13 cellular contexts compared by ENCODE assay signal in genomic region chr16:4915226-4915761, GRCh38. TPM values are rescaled to one million over a fixed set of nuclear protein-coding genes. Genes with fewer than 3 reads are reported as not detected.
A peak's percentile ranks its signal among the peaks of the same experiment; 100 is the strongest.
DNase-seq lines count a peak whose midpoint lies in the region; ATAC-seq and TF ChIP-seq lines count a peak whose summit lies in the region.
"Had no signal": no experiment of that assay in that cellular context is flagged by ENCODE, and none has a peak within 500 bp of the region (broad histone marks: within the 10 kb centered on the region; RNA-seq: fewer than 3 reads in every experiment).

No MANE protein-coding gene starts in this region.

- no peaks in the 10 kb centered on the region for H3K36me3 ChIP-seq in BLaER1 treated with 17β-estradiol and CSF1 and Interleukin-3, amounts not matched to agents 10 nM and 100 nM
- H3K36me3 ChIP-seq in mammary epithelial cell (ENCODE audit: insufficient read depth, low read length) (peaks cover 9% of the 10 kb centered on the region), neuronal stem cell (replicated peaks in 1 of 2; ENCODE audit: control insufficient read depth in 2 of 2, insufficient read depth in 2 of 2, low read length in 2 of 2) (no peaks in the 10 kb centered on the region), H7 (replicated peaks; ENCODE audit: control insufficient read depth, insufficient read depth, low read length) (no peaks in the 10 kb centered on the region)
- H3K36me3 ChIP-seq: spleen had no signal

- H3K18ac ChIP-seq in neuronal stem cell (ENCODE audit: low read length) = no peak overlapping the region

- no peak overlapping the region for H4K8ac ChIP-seq in neuronal stem cell (ENCODE audit: low read depth, low read length)

- H2AFZ ChIP-seq in mammary epithelial cell (ENCODE audit: low read depth, low read length) (no peak overlapping the region), neuronal stem cell (ENCODE audit: low read length) (no peak overlapping the region)

- H3K4me1 ChIP-seq in BLaER1 treated with 17β-estradiol and CSF1 and Interleukin-3, amounts not matched to agents 10 nM and 100 nM = peaks cover 15 to 30% (median 26%) of the 10 kb centered on the region in 10 experiments; a peak in 19 of 20 replicates
- H3K4me1 ChIP-seq in mammary epithelial cell (ENCODE audit: insufficient read depth, low read length) (peaks cover 21% of the 10 kb centered on the region), neuronal stem cell (ENCODE audit: control insufficient read depth in 2 of 2, insufficient read depth in 1 of 2, low read depth in 1 of 2, low read length in 2 of 2) (peaks cover 0 to 11% of the 10 kb centered on the region in 2 donors)
- H3K4me1 ChIP-seq: spleen had no signal

- no peak overlapping the region for H2BK12ac ChIP-seq in neuronal stem cell (ENCODE audit: low read length)

- BruUV-seq in mammary epithelial cell (replicated peaks; lab: Mats Ljungman, UMichigan) = no TSS peak

- H2BK120ac ChIP-seq in neuronal stem cell (ENCODE audit: low read depth, low read length) = no peak overlapping the region

- TF ChIP-seq CTCF in mammary epithelial cell (conservative IDR thresholded peaks at IDR 0.05 in 1 of 2, IDR thresholded peaks at IDR 0.05 in 1 of 2; ENCODE audit: extremely low read depth in 1 of 2, insufficient read depth in 1 of 2, low read depth in 1 of 2, low read length in 2 of 2) = no peak

- no peaks in the 10 kb centered on the region for H3K79me1 ChIP-seq in neuronal stem cell (ENCODE audit: low read depth, low read length)

- peak overlapping the region in 3 of 11 experiments; percentile 8 to 53 (median 43); a peak in 6 of 22 replicates for H3K27ac ChIP-seq in BLaER1 treated with 17β-estradiol and CSF1 and Interleukin-3, amounts not matched to agents 10 nM and 100 nM
- H3K27ac ChIP-seq in mammary epithelial cell (ENCODE audit: insufficient read depth, low read depth, low read length) (no peak overlapping the region), neuronal stem cell (replicated peaks; ENCODE audit: low read length) (no peak overlapping the region)
- H3K27ac ChIP-seq: spleen had no signal

- peaks cover 0 to 9% (median 0%) of the 10 kb centered on the region in 11 experiments; a peak in 5 of 22 replicates for H3K27me3 ChIP-seq in BLaER1 treated with 17β-estradiol and CSF1 and Interleukin-3, amounts not matched to agents 10 nM and 100 nM
- H3K27me3 ChIP-seq in mammary epithelial cell (ENCODE audit: insufficient read depth, low read length) (no peaks in the 10 kb centered on the region), neuronal stem cell (ENCODE audit: control insufficient read depth in 3 of 3, insufficient read depth in 3 of 3, low read depth in 1 of 3, low read length in 3 of 3) (peaks cover 0 to 2% (median 1%) of the 10 kb centered on the region in 3 experiments), H7 (ENCODE audit: control insufficient read depth, insufficient read depth, low read length) (no peaks in the 10 kb centered on the region)

- H3K14ac ChIP-seq in neuronal stem cell (ENCODE audit: low read length) = no peak overlapping the region

- intact Hi-C loops in mammary epithelial cell (cut with micrococcal nuclease) = no loop called here

- H3K4me3 ChIP-seq in BLaER1 treated with 17β-estradiol and CSF1 and Interleukin-3, amounts not matched to agents 10 nM and 100 nM = no peak overlapping the region
- H3K4me3 ChIP-seq in mammary epithelial cell (replicated peaks in 1 of 3; ENCODE audit: insufficient read depth in 1 of 3, low read depth in 2 of 3, low read length in 3 of 3) (no peak overlapping the region), neuronal stem cell (ENCODE audit: low read length in 2 of 2) (no peak overlapping the region), H7 (ENCODE audit: insufficient read depth, low read depth, low read length) (no peak overlapping the region)
- H3K4me3 ChIP-seq: K562, spleen had no signal

- H3K4ac ChIP-seq in neuronal stem cell (ENCODE audit: low read length) = no peak overlapping the region

- CTCF ChIA-PET in mammary epithelial cell (lab: Charles Lee; ENCODE audit: low non-redundant PET) = no interaction called here

- H3K9ac ChIP-seq in BLaER1 treated with 17β-estradiol and CSF1 and Interleukin-3, amounts not matched to agents 10 nM and 100 nM = peak overlapping the region in 4 of 11 experiments; percentile 0 to 31 (median 14); a peak in 2 of 22 replicates
- no peak overlapping the region for H3K9ac ChIP-seq in mammary epithelial cell (ENCODE audit: insufficient read depth, low read length)
- H3K9ac ChIP-seq in neuronal stem cell (ENCODE audit: low read depth, low read length, poor library complexity) = no peak overlapping the region

- peak overlapping the region; percentile 8 for H2AK5ac ChIP-seq in neuronal stem cell (ENCODE audit: low read depth, low read length)

- dilution Hi-C loops in mammary epithelial cell (cut with HindIII; ENCODE audit: low sequenced_read_pairs) = no loop called here

- peaks cover 0 to 18% (median 9%) of the 10 kb centered on the region in 11 experiments; a peak in 12 of 22 replicates for H4K20me1 ChIP-seq in BLaER1 treated with 17β-estradiol and CSF1 and Interleukin-3, amounts not matched to agents 10 nM and 100 nM
- H4K20me1 ChIP-seq in mammary epithelial cell (ENCODE audit: insufficient read depth, low read length) = no peaks in the 10 kb centered on the region

- H3K23ac ChIP-seq in neuronal stem cell (ENCODE audit: low read depth, low read length, poor library complexity) = peak overlapping the region; percentile 87

- peak overlapping the region; percentile 11 to 89 (median 68); a peak in 20 of 22 replicates for H3K4me2 ChIP-seq in BLaER1 treated with 17β-estradiol and CSF1 and Interleukin-3, amounts not matched to agents 10 nM and 100 nM
- H3K4me2 ChIP-seq in mammary epithelial cell (ENCODE audit: insufficient read depth, low read depth, low read length) (no peak overlapping the region), neuronal stem cell (ENCODE audit: insufficient read depth, low read length, poor library complexity, severe bottlenecking) (no peak overlapping the region)

- H2BK5ac ChIP-seq in neuronal stem cell (ENCODE audit: low read length) = no peak overlapping the region

- peaks cover 37% of the 10 kb centered on the region for H3K79me2 ChIP-seq in mammary epithelial cell (ENCODE audit: insufficient read depth, low read length)

- WGBS in mammary epithelial cell (ENCODE audit: low coverage, missing lambda C conversion rate) = 78% methylated on average over 11 of the region's 11 CpGs
- WGBS in neuronal stem cell (ENCODE audit: extremely low coverage in 2 of 2, insufficient read length in 2 of 2, insufficient replicate concordance in 1 of 2), 2 donors = no CpG with 5 or more reads among the region's 11 CpGs

- no peak overlapping the region for H2BK15ac ChIP-seq in neuronal stem cell (ENCODE audit: low read length)

- no peak for ATAC-seq in GM19395 (IDR thresholded peaks at IDR 0.05; ENCODE audit: unreplicated experiment)
- ATAC-seq in HG03159 (IDR thresholded peaks at IDR 0.05; ENCODE audit: unreplicated experiment) = no peak
- ATAC-seq: K562 had no signal

- H3K9me3 ChIP-seq in BLaER1 treated with 17β-estradiol and CSF1 and Interleukin-3, amounts not matched to agents 10 nM and 100 nM (replicated peaks in 1 of 11) = no peaks in the 10 kb centered on the region
- H3K9me3 ChIP-seq in mammary epithelial cell (replicated peaks; ENCODE audit: insufficient read depth, low read length) (no peaks in the 10 kb centered on the region), neuronal stem cell (replicated peaks in 1 of 2; ENCODE audit: control insufficient read depth in 2 of 2, insufficient read depth in 1 of 2, low read depth in 1 of 2, low read length in 2 of 2) (no peaks in the 10 kb centered on the region)
- H3K9me3 ChIP-seq: spleen had no signal

- in situ Hi-C loops in mammary epithelial cell (cut with MboI; ENCODE audit: low sequenced_read_pairs in 2 of 2) = no loop called here

- DNase-seq in M059J (ENCODE audit: low read depth) = peak; percentile 98
- DNase-seq in mammary epithelial cell = peak; percentile 92
- no peak for DNase-seq in neuronal stem cell (ENCODE audit: low spot score)
- no peak for DNase-seq in DMS153 treated with DMSO at 0.1 percent for 48 hours (lab: John Stamatoyannopoulos, UW; ENCODE audit: unreplicated experiment)
- DNase-seq in H7 = no peak
- DNase-seq: activated CD4-positive, alpha-beta T cell treated with anti-CD3 and anti-CD28 coated beads for 1 hour; NCI-H2171 treated with DMSO at 0.1 percent for 48 hours; spleen; stimulated activated CD8-positive, alpha-beta memory T cell treated with anti-CD3 and anti-CD28 coated beads, Interleukin-4, amount 100 ng/mL, for 48 hours had no signal

- no peak overlapping the region for H4K91ac ChIP-seq in neuronal stem cell (ENCODE audit: low read depth, low read length, poor library complexity)

RNA-seq across cellular contexts. Expression of gene PPL, which starts 21.7 kb away (rescaled TPM):
- total RNA-seq in M059J (2014; rRNA removed; shearing (Covaris generic)) = 1.8 and 2.2 TPM in 2 replicates
- total RNA-seq in mammary epithelial cell = 10 to 100 TPM; 58.1 to 73.2 TPM
- 43.0 TPM for polyA plus RNA-seq in mammary epithelial cell
- 138 TPM for polyA minus RNA-seq in mammary epithelial cell
- 0.82 TPM for polyA plus RNA-seq in neuronal stem cell (2013, experiment 1 of 2)
- polyA plus RNA-seq in neuronal stem cell (2013, experiment 2 of 2) = 0.98 TPM
- total RNA-seq in H7 (2014; rRNA removed; shearing (Covaris generic)) = 9.2 and 10.2 TPM in 2 replicates

RNA-seq across cellular contexts. Expression of gene SEC14L5, which starts 42.8 kb away (rescaled TPM):
- 0.02 TPM in 1 of 2 replicates, not detected in the other for total RNA-seq in M059J (2014; rRNA removed; shearing (Covaris generic))
- total RNA-seq in mammary epithelial cell = under 1 TPM in 1 of 2 donors, not detected in 1; under 0.01 TPM
- 0.03 TPM for polyA plus RNA-seq in mammary epithelial cell
- polyA minus RNA-seq in mammary epithelial cell = not detected
- polyA plus RNA-seq in neuronal stem cell (2013, experiment 1 of 2) = 0.11 TPM
- polyA plus RNA-seq in neuronal stem cell (2013, experiment 2 of 2) = 0.08 TPM
- total RNA-seq in H7 (2014; rRNA removed; shearing (Covaris generic)) = 2.1 and 2.4 TPM in 2 replicates
- total RNA-seq: K562 had no signal

Comparison
In these comparisons a context has a peak if more than half of its experiments do, and no peak if none do; other contexts are left out.
1. H3K4me2 ChIP-seq: peak in BLaER1 treated with 17β-estradiol and CSF1 and Interleukin-3, amounts not matched to agents 10 nM and 100 nM (11 of 11); none in mammary epithelial cell (single experiment) and neuronal stem cell (single experiment).
2. DNase-seq: peak in M059J (single experiment) and mammary epithelial cell (single experiment); none in neuronal stem cell (single experiment), DMS153 treated with DMSO at 0.1 percent for 48 hours (single experiment) and H7 (single experiment).